In the genomic region with DNA sequence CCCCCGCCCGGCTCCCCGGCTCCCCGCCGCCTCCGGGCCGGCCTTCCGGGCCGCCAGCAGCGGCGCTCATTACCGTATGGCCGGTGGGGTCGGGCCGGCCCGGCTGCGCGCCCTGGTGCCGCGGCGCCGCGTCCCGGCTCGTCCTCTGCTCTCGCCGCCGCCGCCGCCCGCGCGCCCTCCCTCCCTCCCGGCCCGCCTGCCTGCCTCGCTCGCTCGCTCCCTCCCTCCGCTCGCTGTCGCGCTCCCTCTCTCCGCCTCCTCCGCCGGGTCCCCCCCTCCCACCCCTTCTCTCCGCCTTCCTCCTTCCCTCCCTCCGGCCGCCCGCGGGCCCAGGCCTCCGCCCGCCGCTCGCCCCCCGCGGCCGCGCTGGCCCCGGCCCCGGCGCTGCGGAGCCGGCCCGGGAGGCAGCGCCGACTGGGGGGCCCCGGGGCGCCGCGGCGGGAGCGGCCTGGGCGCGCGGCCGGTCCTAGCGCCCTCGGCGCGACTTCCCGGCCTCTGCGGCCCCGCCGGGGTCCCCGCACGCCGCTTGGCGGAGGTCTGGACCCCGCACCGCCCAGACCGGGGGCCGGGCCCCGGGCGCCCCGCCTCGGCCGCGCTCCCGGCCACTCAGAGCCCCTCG, we compare ENCODE assay signal across 9 cellular contexts. TPM values are rescaled to one million over a fixed set of nuclear protein-coding genes. Genes with fewer than 3 reads are reported as not detected.
DNase-seq lines count a peak whose midpoint lies in the region; ATAC-seq, FAIRE-seq and TF ChIP-seq lines count a peak whose summit lies in the region.
"Had no signal": no experiment of that assay in that cellular context is flagged by ENCODE, and none has a peak within 500 bp of the region (broad histone marks: within the 10 kb centered on the region; RNA-seq: fewer than 3 reads in every experiment).

Gene DNMT3A, minus strand, starts transcription at position 173 of the 619 bp plus-strand sequence. CDS start 27,941 bp downstream, outside the sequence.

- H3K18ac ChIP-seq in IMR-90 (ENCODE audit: low read depth, low read length): no peak within 1 kb of the TSS
- no peak within 1 kb of the TSS for H3K18ac ChIP-seq in trophoblast cell (ENCODE audit: low read length)

- no peaks in the 10 kb centered on the region for H3K27me3 ChIP-seq in DND-41 (ENCODE audit: insufficient read depth, low read length, poor library complexity)
- H3K27me3 ChIP-seq in IMR-90 (ENCODE audit: control insufficient read depth, insufficient read depth, low read length): no peaks in the 10 kb centered on the region
- H3K27me3 ChIP-seq in left ventricle myocardium inferior (ENCODE audit: low read depth): no peaks in the 10 kb centered on the region
- H3K27me3 ChIP-seq in trophoblast cell (ENCODE audit: insufficient read depth, low read length): no peaks in the 10 kb centered on the region

- H3K9ac ChIP-seq in DND-41 (ENCODE audit: low read depth, low read length) (peak within 1 kb of the TSS; percentile 76), IMR-90 (ENCODE audit: low read depth, low read length) (no peak within 1 kb of the TSS), trophoblast cell (ENCODE audit: low read length) (no peak within 1 kb of the TSS)

- no peaks in the 10 kb centered on the region; the same call in 1 of the 2 replicates for H3K9me1 ChIP-seq in IMR-90 (ENCODE audit: insufficient read depth, low read length)

- H3K23ac ChIP-seq in IMR-90 (ENCODE audit: low read depth, low read length) (0 out of 2 replicates have a peak within 1 kb of the TSS, but pooled peaks have one; percentile 49), trophoblast cell (ENCODE audit: low read length) (no peak within 1 kb of the TSS)

- H2AK5ac ChIP-seq in IMR-90 (ENCODE audit: low read depth, low read length) (peak within 1 kb of the TSS; percentile 16; the same call in 1 of the 2 replicates), trophoblast cell (ENCODE audit: low read length) (no peak within 1 kb of the TSS)

- H3K4me1 ChIP-seq in DND-41 (ENCODE audit: insufficient read depth, low read length) (peaks cover 25% of the 10 kb centered on the region), IMR-90 (ENCODE audit: control insufficient read depth, insufficient read depth, low read length) (peaks cover 8% of the 10 kb centered on the region; the same call in 1 of the 2 replicates), left ventricle myocardium inferior (peaks cover 47% of the 10 kb centered on the region), trophoblast cell (ENCODE audit: control insufficient read depth in 1 of 2, insufficient read depth in 2 of 2, low read length in 2 of 2) (peaks cover 2 to 6% of the 10 kb centered on the region in 2 experiments)

- H2BK20ac ChIP-seq in IMR-90 (ENCODE audit: low read depth, low read length): no peak within 1 kb of the TSS

- H2BK15ac ChIP-seq in IMR-90 (ENCODE audit: low read depth, low read length): no peak within 1 kb of the TSS

- no peak within 1 kb of the TSS for H4K91ac ChIP-seq in IMR-90 (ENCODE audit: insufficient read depth, low read depth, low read length)
- peak within 1 kb of the TSS; percentile 41 for H4K91ac ChIP-seq in trophoblast cell (ENCODE audit: low read depth, low read length)

- peak within 1 kb of the TSS; percentile 96 for H3K4me2 ChIP-seq in DND-41 (ENCODE audit: insufficient read depth, low read length)
- peak within 1 kb of the TSS; percentile 77 for H3K4me2 ChIP-seq in IMR-90 (ENCODE audit: low read depth, low read length)
- H3K4me2 ChIP-seq in trophoblast cell (ENCODE audit: low read length): peak within 1 kb of the TSS; percentile 98

- FAIRE-seq in D721Med (lab: Jason Lieb, UNC): no peak
- FAIRE-seq: endometrium had no signal

- in situ Hi-C loops in IMR-90 (cut with MboI; ENCODE audit: low sequenced_read_pairs): no loop called here

- dilution Hi-C loops in IMR-90 (cut with HindIII; ENCODE audit: low sequenced_read_pairs, unreplicated experiment): no loop called here

- ATAC-seq in DND-41 (ENCODE audit: insufficient read depth, low read depth) (peak; percentile 65), GM21576 (IDR thresholded peaks at IDR 0.05; ENCODE audit: unreplicated experiment) (peak; percentile 22), IMR-90 (ENCODE audit: low read depth) (peak; percentile 68)

- H3K27ac ChIP-seq in DND-41 (ENCODE audit: low read length) (0 out of 2 replicates have a peak within 1 kb of the TSS, but pooled peaks have one; percentile 30), IMR-90 (ENCODE audit: insufficient read depth, low read length) (no peak within 1 kb of the TSS; the same call in 1 of the 2 replicates), left ventricle myocardium inferior (replicated peaks) (peak within 1 kb of the TSS; percentile 90), trophoblast cell (ENCODE audit: low read depth, low read length) (no peak within 1 kb of the TSS)

- no peak within 1 kb of the TSS for H3K56ac ChIP-seq in IMR-90 (ENCODE audit: extremely low read depth, insufficient read depth, low read length)

- H4K20me1 ChIP-seq in DND-41 (ENCODE audit: insufficient read depth, low read length) (peaks cover 31% of the 10 kb centered on the region), IMR-90 (ENCODE audit: insufficient read depth, low read length) (peaks cover 29% of the 10 kb centered on the region)

- H2BK12ac ChIP-seq in trophoblast cell (ENCODE audit: low read length): no peak within 1 kb of the TSS

- H3K79me1 ChIP-seq in IMR-90 (ENCODE audit: low read depth in 1 of 2, low read length in 2 of 2) (peaks cover 0 to 33% of the 10 kb centered on the region in 2 experiments; a peak in 2 of 4 replicates), trophoblast cell (ENCODE audit: low read length) (no peaks in the 10 kb centered on the region)

- H4K5ac ChIP-seq in IMR-90 (ENCODE audit: low read depth, low read length): no peak within 1 kb of the TSS

- no peaks in the 10 kb centered on the region for H3K9me3 ChIP-seq in DND-41 (ENCODE audit: insufficient read depth, low read length, severe bottlenecking)
- H3K9me3 ChIP-seq in IMR-90 (ENCODE audit: control insufficient read depth, insufficient read depth, low read length): no peaks in the 10 kb centered on the region
- H3K9me3 ChIP-seq in left ventricle myocardium inferior (replicated peaks): no peaks in the 10 kb centered on the region
- H3K9me3 ChIP-seq in trophoblast cell (ENCODE audit: insufficient read depth, low read depth, low read length): no peaks in the 10 kb centered on the region

- POLR2A ChIA-PET in IMR-90 (lab: Charles Lee; ENCODE audit: unreplicated experiment): no interaction called here

- peak within 1 kb of the TSS; percentile 95 for H2AK9ac ChIP-seq in IMR-90 (replicated peaks; ENCODE audit: low read depth, low read length, poor library complexity)

- no TSS peak for BruUV-seq in IMR-90 (replicated peaks; lab: Mats Ljungman, UMichigan)

- H3K4ac ChIP-seq in IMR-90 (ENCODE audit: low read depth, low read length): no peak within 1 kb of the TSS
- no peak within 1 kb of the TSS for H3K4ac ChIP-seq in trophoblast cell (ENCODE audit: low read depth, low read length)

- TF ChIP-seq CTCF in DND-41 (IDR thresholded peaks at IDR 0.05; ENCODE audit: borderline replicate concordance, extremely low read depth, low read length, poor library complexity, severe bottlenecking): no peak
- no peak for TF ChIP-seq CTCF in IMR-90 (conservative IDR thresholded peaks at IDR 0.05; ENCODE audit: low read depth, low read length)
- TF ChIP-seq CTCF in left ventricle myocardium inferior (IDR thresholded peaks at IDR 0.05; ENCODE audit: borderline replicate concordance): no peak
- no peak for TF ChIP-seq CTCF in D721Med (IDR thresholded peaks at IDR 0.05; ENCODE audit: insufficient read depth, missing control alignments)

- CTCF ChIA-PET in IMR-90 (lab: Yijun Ruan, JAX): no interaction called here

- peak within 1 kb of the TSS; percentile 84 for H2AFZ ChIP-seq in DND-41 (ENCODE audit: low read depth, low read length)
- peak within 1 kb of the TSS; percentile 95 for H2AFZ ChIP-seq in IMR-90 (replicated peaks; ENCODE audit: low read length, poor library complexity)
- peak within 1 kb of the TSS; percentile 72 for H2AFZ ChIP-seq in trophoblast cell (ENCODE audit: insufficient read depth, low read length, poor library complexity)

- H3K79me2 ChIP-seq in DND-41 (ENCODE audit: insufficient read depth, low read length) (peaks cover 35% of the 10 kb centered on the region), trophoblast cell (ENCODE audit: control insufficient read depth, insufficient read depth, low read length, poor library complexity) (no peaks in the 10 kb centered on the region)

- H3K14ac ChIP-seq in IMR-90 (replicated peaks; ENCODE audit: low read depth, low read length): no peak within 1 kb of the TSS
- no peak within 1 kb of the TSS for H3K14ac ChIP-seq in trophoblast cell (ENCODE audit: low read length)

- no peak for TF ChIP-seq RAD21 in IMR-90 (IDR thresholded peaks at IDR 0.05; ENCODE audit: low read length)

- H2BK5ac ChIP-seq in IMR-90 (ENCODE audit: low read depth, low read length, poor library complexity, severe bottlenecking): no peak within 1 kb of the TSS
- no peak within 1 kb of the TSS for H2BK5ac ChIP-seq in trophoblast cell (ENCODE audit: low read depth, low read length, poor library complexity)

- H3K36me3 ChIP-seq in DND-41 (ENCODE audit: insufficient read depth, low read length) (no peaks in the 10 kb centered on the region), IMR-90 (ENCODE audit: control insufficient read depth, insufficient read depth, low read length) (no peaks in the 10 kb centered on the region), left ventricle myocardium inferior (no peaks in the 10 kb centered on the region), trophoblast cell (ENCODE audit: control insufficient read depth in 1 of 2, insufficient read depth in 2 of 2, low read length in 2 of 2) (no peaks in the 10 kb centered on the region)

- H2BK120ac ChIP-seq in IMR-90 (ENCODE audit: low read depth, low read length): no peak within 1 kb of the TSS
- H2BK120ac ChIP-seq in trophoblast cell (ENCODE audit: insufficient read depth, low read length, poor library complexity): no peak within 1 kb of the TSS

- no peak within 1 kb of the TSS for H4K12ac ChIP-seq in trophoblast cell (ENCODE audit: low read depth, low read length)

- intact Hi-C loops in IMR-90 (cut with micrococcal nuclease) (loop anchor here (1.0 to 2.0 kb wide), 4 partner anchors 35 to 322 kb away; no protein-coding TSS in a partner anchor), left ventricle myocardium inferior (cut with micrococcal nuclease) (no loop called here)

- no peak for TF ChIP-seq POLR2A in IMR-90 (IDR thresholded peaks at IDR 0.05; ENCODE audit: low read depth, low read length)

- WGBS in IMR-90 (ENCODE audit: extremely low coverage in 2 of 2, insufficient read length in 1 of 2), 2 experiments: 0% methylated on average over 27 of the region's 100 CpGs; no CpG with 5 or more reads in 1 of the 2 experiments
- no CpG with 5 or more reads among the region's 100 CpGs for WGBS in trophoblast cell (ENCODE audit: extremely low coverage, insufficient coverage, insufficient read length)

- peak within 1 kb of the TSS; percentile 34 to 75; a peak in 3 of 4 replicates for H3K4me3 ChIP-seq in DND-41 (ENCODE audit: low read depth in 1 of 2, low read length in 2 of 2)
- peak within 1 kb of the TSS; percentile 60 for H3K4me3 ChIP-seq in IMR-90 (ENCODE audit: insufficient read depth, low read depth, low read length)
- H3K4me3 ChIP-seq in left ventricle myocardium inferior: peak within 1 kb of the TSS; percentile 84
- H3K4me3 ChIP-seq in trophoblast cell (ENCODE audit: low read depth, low read length): peak within 1 kb of the TSS; percentile 77

- peak; percentile 78 for DNase-seq in DND-41
- peak; percentile 55 for DNase-seq in IMR-90
- peak; percentile 53 for DNase-seq in SW480 (ENCODE audit: low spot score)
- peak in 52 of 58 donors; percentile 15 to 88 (median 69) for DNase-seq in anterior cingulate cortex (lab: John Stamatoyannopoulos, UW)
- peak; percentile 84 for DNase-seq in left ventricle myocardium inferior
- peak; percentile 20 to 47 for DNase-seq in trophoblast cell
- no peak for DNase-seq in D721Med (ENCODE audit: insufficient read length, low spot score)

- no peak within 1 kb of the TSS for H4K8ac ChIP-seq in IMR-90 (ENCODE audit: low read depth in 2 of 2, low read length in 2 of 2)
- no peak within 1 kb of the TSS for H4K8ac ChIP-seq in trophoblast cell (ENCODE audit: low read depth, low read length)

RNA-seq across cellular contexts. Expression of gene DNMT3A, which starts in this region (rescaled TPM):
- total RNA-seq in IMR-90 (2012; rRNA removed) (6.1 and 9.7 TPM in 2 replicates), left ventricle myocardium inferior (16.5 TPM)
- polyA plus RNA-seq in IMR-90 (2012; rRNA removed): 4.4 and 4.5 TPM in 2 replicates
- polyA plus RNA-seq in IMR-90 (2012; cell fraction: cytosol; rRNA removed): 1.4 and 3.9 TPM in 2 replicates
- 15.3 and 15.8 TPM in 2 replicates for polyA plus RNA-seq in IMR-90 (2012; cell fraction: nucleus; rRNA removed; ENCODE audit: low replicate concordance)
- polyA plus RNA-seq in trophoblast cell (2013): 23.3 and 25.8 TPM in 2 replicates

Comparison
In these comparisons a context has a peak if more than half of its experiments do, and no peak if none do; other contexts are left out.
1. H3K27ac ChIP-seq: peak in DND-41 (single experiment) and left ventricle myocardium inferior (single experiment); none in IMR-90 (single experiment) and trophoblast cell (single experiment).
2. Peak in every context shown above with its lines, with median percentiles within 50 percentile points of each other: ATAC-seq, H2AFZ ChIP-seq, H3K4me2 ChIP-seq and H3K4me3 ChIP-seq.